ENCODE assay signal across 15 cellular contexts in genomic region chr1:1538334-1538733, GRCh38. TPM values are rescaled to one million over a fixed set of nuclear protein-coding genes. Genes with fewer than 3 reads are reported as not detected.
DNase-seq lines count a peak whose midpoint lies in the region; ATAC-seq, FAIRE-seq and TF ChIP-seq lines count a peak whose summit lies in the region.
"Had no signal": no experiment of that assay in that cellular context is flagged by ENCODE, and none has a peak within 500 bp of the region (broad histone marks: within the 10 kb centered on the region; RNA-seq: fewer than 3 reads in every experiment).

No MANE protein-coding gene starts in this region.

- no peak for ATAC-seq in activated CD8-positive, alpha-beta memory T cell treated with anti-CD3 and anti-CD28 coated beads, Interleukin-2, amount 10 ng/mL, durations not matched to agents 7 days and 5 days
- ATAC-seq in omental fat pad (ENCODE audit: low FRiP score), result no peak
- ATAC-seq: A549; activated CD4-positive, alpha-beta T cell treated with anti-CD3 and anti-CD28 coated beads for 36 hours had no signal

- no peaks in the 10 kb centered on the region for H3K9me3 Mint-ChIP-seq in activated CD8-positive, alpha-beta memory T cell treated with anti-CD3 and anti-CD28 coated beads, Interleukin-2, amount 10 ng/mL, durations not matched to agents 7 days and 5 days (ENCODE audit: low read depth)
- H3K9me3 Mint-ChIP-seq in immature natural killer cell (no peaks in the 10 kb centered on the region), osteocyte (ENCODE audit: unreplicated experiment) (no peaks in the 10 kb centered on the region), chondrocyte (ENCODE audit: low read depth) (no peaks in the 10 kb centered on the region)

- DNase-seq in activated CD8-positive, alpha-beta memory T cell treated with anti-CD3 and anti-CD28 coated beads, Interleukin-2, amount 50 U/mL, for 48 hours, result peak; percentile 51
- no peak for DNase-seq in activated CD8-positive, alpha-beta memory T cell treated with anti-CD3 and anti-CD28 coated beads, Interleukin-2, amount 10 ng/mL, durations not matched to agents 7 days and 5 days
- DNase-seq in NAMALWA (ENCODE audit: low spot score) (peak; percentile 31), immature natural killer cell (no peak), osteocyte (ENCODE audit: extremely low spot score, unreplicated experiment) (no peak), omental fat pad (ENCODE audit: low spot score) (no peak), HTR-8/SVneo (ENCODE audit: insufficient read length, low spot score) (no peak), chondrocyte (ENCODE audit: low spot score) (no peak)
- DNase-seq: activated CD4-positive, alpha-beta T cell treated with anti-CD3 and anti-CD28 coated beads for 36 hours; activated effector memory CD4-positive, alpha-beta T cell treated with anti-CD3 and anti-CD28 coated beads, Interleukin-2, amount 50 U/mL, for 16 hours; amygdala; effector CD4-positive, alpha-beta T cell; NCI-H1694; spleen had no signal

- no peak for FAIRE-seq in HTR-8/SVneo (lab: Jason Lieb, UNC)
- FAIRE-seq: A549 had no signal

- no peak overlapping the region for H3K4me3 Mint-ChIP-seq in activated CD8-positive, alpha-beta memory T cell treated with anti-CD3 and anti-CD28 coated beads, Interleukin-2, amount 10 ng/mL, durations not matched to agents 7 days and 5 days
- H3K4me3 Mint-ChIP-seq in immature natural killer cell, result peak overlapping the region; percentile 20 to 53 (median 41)
- H3K4me3 Mint-ChIP-seq in osteocyte (ENCODE audit: unreplicated experiment), result peak overlapping the region; percentile 75
- no peak overlapping the region for H3K4me3 Mint-ChIP-seq in chondrocyte (ENCODE audit: unreplicated experiment)
- H3K4me3 Mint-ChIP-seq: activated CD4-positive, alpha-beta T cell treated with anti-CD3 and anti-CD28 coated beads for 36 hours had no signal

- CTCF ChIA-PET in activated CD8-positive, alpha-beta memory T cell treated with anti-CD3 and anti-CD28 coated beads, Interleukin-2, amount 10 ng/mL, durations not matched to agents 7 days and 5 days (lab: Charles Lee), result interaction anchor here (0.7 kb wide), 1 partner anchor 34 kb away, joined by 4 read pairs; no protein-coding TSS in a partner anchor

- no peak for TF ChIP-seq CTCF in osteocyte (IDR thresholded peaks at IDR 0.05)
- no peak for TF ChIP-seq CTCF in omental fat pad (IDR thresholded peaks at IDR 0.05)
- TF ChIP-seq CTCF in chondrocyte (IDR thresholded peaks at IDR 0.05), result no peak

- H3K4me1 Mint-ChIP-seq in activated CD8-positive, alpha-beta memory T cell treated with anti-CD3 and anti-CD28 coated beads, Interleukin-2, amount 10 ng/mL, durations not matched to agents 7 days and 5 days, result no peaks in the 10 kb centered on the region
- H3K4me1 Mint-ChIP-seq in immature natural killer cell (peaks cover 0 to 1% of the 10 kb centered on the region in 2 donors), osteocyte (ENCODE audit: unreplicated experiment) (peaks cover 5% of the 10 kb centered on the region), chondrocyte (ENCODE audit: low read depth) (peaks cover 7% of the 10 kb centered on the region)
- H3K4me1 Mint-ChIP-seq: activated CD4-positive, alpha-beta T cell treated with anti-CD3 and anti-CD28 coated beads for 36 hours had no signal

- no peak overlapping the region for H3K27ac Mint-ChIP-seq in activated CD8-positive, alpha-beta memory T cell treated with anti-CD3 and anti-CD28 coated beads, Interleukin-2, amount 10 ng/mL, durations not matched to agents 7 days and 5 days
- H3K27ac Mint-ChIP-seq in immature natural killer cell, result no peak overlapping the region
- H3K27ac Mint-ChIP-seq in osteocyte (ENCODE audit: unreplicated experiment), result no peak overlapping the region
- no peak overlapping the region for H3K27ac Mint-ChIP-seq in chondrocyte (ENCODE audit: unreplicated experiment)
- H3K27ac Mint-ChIP-seq: activated CD4-positive, alpha-beta T cell treated with anti-CD3 and anti-CD28 coated beads for 36 hours had no signal

- H3K27me3 Mint-ChIP-seq in activated CD8-positive, alpha-beta memory T cell treated with anti-CD3 and anti-CD28 coated beads, Interleukin-2, amount 10 ng/mL, durations not matched to agents 7 days and 5 days, result no peaks in the 10 kb centered on the region
- H3K27me3 Mint-ChIP-seq in immature natural killer cell (ENCODE audit: low read depth in 3 of 3) (peaks cover 0 to 3% (median 1%) of the 10 kb centered on the region in 3 donors), osteocyte (ENCODE audit: unreplicated experiment) (no peaks in the 10 kb centered on the region), chondrocyte (ENCODE audit: low read depth) (no peaks in the 10 kb centered on the region)
- H3K27me3 Mint-ChIP-seq: activated CD4-positive, alpha-beta T cell treated with anti-CD3 and anti-CD28 coated beads for 36 hours had no signal

- H3K36me3 Mint-ChIP-seq in activated CD8-positive, alpha-beta memory T cell treated with anti-CD3 and anti-CD28 coated beads, Interleukin-2, amount 10 ng/mL, durations not matched to agents 7 days and 5 days, result peaks cover 5% of the 10 kb centered on the region
- H3K36me3 Mint-ChIP-seq in immature natural killer cell (peaks cover 0 to 5% (median 4%) of the 10 kb centered on the region in 3 donors), osteocyte (ENCODE audit: unreplicated experiment) (no peaks in the 10 kb centered on the region), chondrocyte (ENCODE audit: low read depth) (peaks cover 5% of the 10 kb centered on the region)

RNA-seq across cellular contexts. Expression of gene TMEM240, which starts 2.1 kb away (rescaled TPM):
- total RNA-seq in activated CD8-positive, alpha-beta memory T cell treated with anti-CD3 and anti-CD28 coated beads, Interleukin-2, amount 10 ng/mL, durations not matched to agents 7 days and 5 days, result under 1 TPM; 0.38 to 0.61 TPM
- not detected for polyA plus RNA-seq in immature natural killer cell
- 12.4 and 16.6 TPM in 2 replicates for total RNA-seq in osteocyte
- total RNA-seq in omental fat pad, result 1 to 10 TPM; 2.6 to 3.5 (median 3.1) TPM
- total RNA-seq in chondrocyte, result 3.6 to 6.1 TPM (median 5.8 TPM) in 3 replicates

RNA-seq across cellular contexts. Expression of gene ATAD3A, which starts 26.4 kb away (rescaled TPM):
- total RNA-seq in activated CD8-positive, alpha-beta memory T cell treated with anti-CD3 and anti-CD28 coated beads, Interleukin-2, amount 10 ng/mL, durations not matched to agents 7 days and 5 days, result 10 to 100 TPM; 45.1 to 58.9 TPM
- polyA plus RNA-seq in immature natural killer cell, result 10 to 100 TPM in 1 of 3 donors, 1 to 10 TPM in 2; 6.4 to 14.5 (median 7.3) TPM
- total RNA-seq in osteocyte (30.0 and 31.7 TPM in 2 replicates), omental fat pad (10 to 100 TPM; 17.3 to 38.5 (median 20.7) TPM), chondrocyte (29.9 to 39.6 TPM (median 34.6 TPM) in 3 replicates)

RNA-seq across cellular contexts. Expression of gene SSU72, which starts 36.3 kb away (rescaled TPM):
- 100 to 1,000 TPM; 114 to 132 TPM for total RNA-seq in activated CD8-positive, alpha-beta memory T cell treated with anti-CD3 and anti-CD28 coated beads, Interleukin-2, amount 10 ng/mL, durations not matched to agents 7 days and 5 days
- polyA plus RNA-seq in immature natural killer cell, result 100 to 1,000 TPM; 159 to 241 (median 160) TPM
- total RNA-seq in osteocyte (117 and 121 TPM in 2 replicates), omental fat pad (100 to 1,000 TPM in 3 of 4 donors, 10 to 100 TPM in 1; 95.7 to 130 (median 107) TPM), chondrocyte (99.7 to 129 TPM (median 100 TPM) in 3 replicates)

Comparison
In these comparisons a context has a peak if more than half of its experiments do, and no peak if none do; other contexts are left out.
1. DNase-seq: peak in activated CD8-positive, alpha-beta memory T cell treated with anti-CD3 and anti-CD28 coated beads, Interleukin-2, amount 50 U/mL, for 48 hours (single experiment) and NAMALWA (single experiment); none in activated CD8-positive, alpha-beta memory T cell treated with anti-CD3 and anti-CD28 coated beads, Interleukin-2, amount 10 ng/mL, durations not matched to agents 7 days and 5 days (single experiment), immature natural killer cell (0 of 3), osteocyte (single experiment), omental fat pad (single experiment), HTR-8/SVneo (single experiment) and chondrocyte (single experiment).
2. H3K4me3 Mint-ChIP-seq: peak in immature natural killer cell (5 of 5) and osteocyte (single experiment); none in activated CD8-positive, alpha-beta memory T cell treated with anti-CD3 and anti-CD28 coated beads, Interleukin-2, amount 10 ng/mL, durations not matched to agents 7 days and 5 days (single experiment) and chondrocyte (single experiment).